Comparison of ENCODE assay signal across 21 cellular contexts in the genomic region with DNA sequence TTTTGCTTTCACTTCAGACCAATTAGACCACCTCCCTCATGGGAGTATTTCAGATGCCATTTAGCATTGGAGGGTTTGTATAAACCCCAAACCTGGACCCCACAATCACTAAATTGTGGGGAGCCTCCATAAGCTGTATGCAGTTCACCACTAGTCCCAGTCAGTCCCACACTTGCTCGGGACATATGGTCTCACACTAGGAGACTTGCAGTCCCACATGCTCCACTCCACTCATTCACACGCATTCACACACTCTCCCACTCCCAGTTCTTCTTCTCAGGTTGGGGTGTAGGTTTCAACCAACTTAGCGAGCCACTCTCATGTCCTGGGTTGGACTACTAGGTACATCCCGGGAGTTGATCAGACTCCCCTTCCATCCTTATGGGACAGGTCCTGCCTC.
DNase-seq lines count a peak whose midpoint lies in the region; ATAC-seq and TF ChIP-seq lines count a peak whose summit lies in the region.
"Had no signal": no experiment of that assay in that cellular context is flagged by ENCODE, and none has a peak within 500 bp of the region (broad histone marks: within the 10 kb centered on the region; RNA-seq: fewer than 3 reads in every experiment).

No MANE protein-coding gene starts in this region.

- H3K36me3 Mint-ChIP-seq in stimulated activated memory B cell treated with anti-CD40 and anti-IgM and Interleukin-4, amounts not matched to agents 10 μg/mL and 1 μg/mL and 100 μg/mL, for 72 hours: peaks cover 6% of the 10 kb centered on the region
- H3K36me3 Mint-ChIP-seq: activated CD4-positive, alpha-beta memory T cell treated with anti-CD3 and anti-CD28 coated beads for 36 hours; brain had no signal

- H3K27me3 ChIP-seq in HUES48 (ENCODE audit: control insufficient read depth, insufficient read depth, low read length) (no peaks in the 10 kb centered on the region), mammary epithelial cell (ENCODE audit: insufficient read depth, low read length) (no peaks in the 10 kb centered on the region), right lobe of liver (no peaks in the 10 kb centered on the region)
- H3K27me3 ChIP-seq: pancreas had no signal

- no peaks in the 10 kb centered on the region for H3K27me3 Mint-ChIP-seq in stimulated activated memory B cell treated with anti-CD40 and anti-IgM and Interleukin-4, amounts not matched to agents 10 μg/mL and 1 μg/mL and 100 μg/mL, for 72 hours
- H3K27me3 Mint-ChIP-seq: activated CD4-positive, alpha-beta memory T cell treated with anti-CD3 and anti-CD28 coated beads for 36 hours had no signal

- peaks cover 51% of the 10 kb centered on the region for H3K4me1 Mint-ChIP-seq in stimulated activated memory B cell treated with anti-CD40 and anti-IgM and Interleukin-4, amounts not matched to agents 10 μg/mL and 1 μg/mL and 100 μg/mL, for 72 hours

- intact Hi-C loops in mammary epithelial cell (cut with micrococcal nuclease): loop anchor here (1.0 kb wide), 1 partner anchor 146 kb away; no protein-coding TSS in a partner anchor
- intact Hi-C loops in right lobe of liver (cut with DNase I): no loop called here

- H3K9ac ChIP-seq in HUES48 (ENCODE audit: low read depth, low read length) (no peak overlapping the region), mammary epithelial cell (ENCODE audit: insufficient read depth, low read length) (no peak overlapping the region)

- in situ Hi-C loops in mammary epithelial cell (cut with MboI; ENCODE audit: low sequenced_read_pairs in 2 of 2): no loop called here

- TF ChIP-seq CTCF in mammary epithelial cell (conservative IDR thresholded peaks at IDR 0.05 in 1 of 2, IDR thresholded peaks at IDR 0.05 in 1 of 2; ENCODE audit: extremely low read depth in 1 of 2, insufficient read depth in 1 of 2, low read depth in 1 of 2, low read length in 2 of 2) (no peak), right lobe of liver (IDR thresholded peaks at IDR 0.05) (no peak)

- H3K4me1 ChIP-seq in HUES48 (ENCODE audit: control insufficient read depth, insufficient read depth, low read length): 0 out of 2 replicates have a peak, but pooled peaks cover 12% of the 10 kb centered on the region
- H3K4me1 ChIP-seq in mammary epithelial cell (ENCODE audit: insufficient read depth, low read length): peaks cover 15% of the 10 kb centered on the region
- no peaks in the 10 kb centered on the region for H3K4me1 ChIP-seq in right lobe of liver

- no peaks in the 10 kb centered on the region for H3K79me2 ChIP-seq in mammary epithelial cell (ENCODE audit: insufficient read depth, low read length)

- no peak for TF ChIP-seq POLR2A in right lobe of liver (IDR thresholded peaks at IDR 0.05)

- peaks cover 5% of the 10 kb centered on the region for H3K9me3 Mint-ChIP-seq in stimulated activated memory B cell treated with anti-CD40 and anti-IgM and Interleukin-4, amounts not matched to agents 10 μg/mL and 1 μg/mL and 100 μg/mL, for 72 hours
- H3K9me3 Mint-ChIP-seq: activated CD4-positive, alpha-beta memory T cell treated with anti-CD3 and anti-CD28 coated beads for 36 hours; activated T-cell treated with anti-CD3 and anti-CD28 coated beads, Interleukin-2, amount 50 U/mL, for 24 hours had no signal

- no peak for ATAC-seq in right lobe of liver
- ATAC-seq in stimulated activated memory B cell treated with anti-CD40 and anti-IgM and Interleukin-4, amounts not matched to agents 10 μg/mL and 1 μg/mL and 100 μg/mL, for 72 hours: no peak
- no peak for ATAC-seq in HG02571 (IDR thresholded peaks at IDR 0.05; ENCODE audit: unreplicated experiment)
- ATAC-seq in GM19324 (IDR thresholded peaks at IDR 0.05; ENCODE audit: low FRiP score, unreplicated experiment): no peak
- ATAC-seq: K562 had no signal

- 88% methylated on average over 4 of the region's 4 CpGs for WGBS in mammary epithelial cell (ENCODE audit: low coverage, missing lambda C conversion rate)
- WGBS in right lobe of liver (ENCODE audit: insufficient coverage, low coverage, low lambda C conversion rate, missing lambda C conversion rate): 92% methylated on average over 4 of the region's 4 CpGs

- H3K36me3 ChIP-seq in HUES48 (ENCODE audit: control insufficient read depth, insufficient read depth, low read length) (no peaks in the 10 kb centered on the region), mammary epithelial cell (ENCODE audit: insufficient read depth, low read length) (no peaks in the 10 kb centered on the region), right lobe of liver (no peaks in the 10 kb centered on the region)
- H3K36me3 ChIP-seq: pancreas had no signal

- H3K9me3 ChIP-seq in HUES48 (ENCODE audit: control insufficient read depth, insufficient read depth, low read length) (peaks cover 22% of the 10 kb centered on the region), mammary epithelial cell (replicated peaks; ENCODE audit: insufficient read depth, low read length) (no peaks in the 10 kb centered on the region), right lobe of liver (no peaks in the 10 kb centered on the region)
- H3K9me3 ChIP-seq: pancreas had no signal

- dilution Hi-C loops in mammary epithelial cell (cut with HindIII; ENCODE audit: low sequenced_read_pairs): no loop called here

- H3K4me2 ChIP-seq in mammary epithelial cell (ENCODE audit: insufficient read depth, low read depth, low read length): peak overlapping the region; percentile 57
- H3K4me2 ChIP-seq: smooth muscle cell had no signal

- H3K4me3 ChIP-seq in HUES48 (ENCODE audit: low read depth, low read length) (peak overlapping the region; percentile 21; the same call in 1 of the 2 replicates), mammary epithelial cell (replicated peaks in 1 of 3; ENCODE audit: insufficient read depth in 1 of 3, low read depth in 2 of 3, low read length in 3 of 3) (no peak overlapping the region), right lobe of liver (no peak overlapping the region)
- H3K4me3 ChIP-seq: GM12878, K562, smooth muscle cell had no signal

- H4K20me1 ChIP-seq in mammary epithelial cell (ENCODE audit: insufficient read depth, low read length): no peaks in the 10 kb centered on the region

- DNase-seq in mammary epithelial cell: no peak
- no peak for DNase-seq in right lobe of liver
- DNase-seq in retina: no peak
- no peak for DNase-seq in Kasumi-1 (lab: John Stamatoyannopoulos, UW)
- DNase-seq: activated CD4-positive, alpha-beta memory T cell treated with anti-CD3 and anti-CD28 coated beads for 36 hours; activated naive CD4-positive, alpha-beta T cell treated with anti-CD3 and anti-CD28 coated beads, Interleukin-2, amount 50 U/mL, for 16 hours; activated T-cell treated with anti-CD3 and anti-CD28 coated beads, Interleukin-2, amount 50 U/mL, for 24 hours; effector CD4-positive, alpha-beta T cell; hippocampal formation; left cardiac atrium; NCI-H2171 had no signal

- no peak overlapping the region for H2AFZ ChIP-seq in mammary epithelial cell (ENCODE audit: low read depth, low read length)

- H3K27ac Mint-ChIP-seq in stimulated activated memory B cell treated with anti-CD40 and anti-IgM and Interleukin-4, amounts not matched to agents 10 μg/mL and 1 μg/mL and 100 μg/mL, for 72 hours: peak overlapping the region; percentile 92
- H3K27ac Mint-ChIP-seq: activated CD4-positive, alpha-beta memory T cell treated with anti-CD3 and anti-CD28 coated beads for 36 hours; activated T-cell treated with anti-CD3 and anti-CD28 coated beads, Interleukin-2, amount 50 U/mL, for 24 hours; brain had no signal

- BruUV-seq in mammary epithelial cell (replicated peaks; lab: Mats Ljungman, UMichigan): no TSS peak

- H3K27ac ChIP-seq in HUES48 (ENCODE audit: low read depth, low read length): peak overlapping the region; percentile 72
- no peak overlapping the region for H3K27ac ChIP-seq in mammary epithelial cell (ENCODE audit: insufficient read depth, low read depth, low read length)
- H3K27ac ChIP-seq in right lobe of liver: peak overlapping the region in 2 of 3 donors; percentile 24 to 28
- H3K27ac ChIP-seq: RWPE1 had no signal

- peak overlapping the region; percentile 18 for H3K4me3 Mint-ChIP-seq in stimulated activated memory B cell treated with anti-CD40 and anti-IgM and Interleukin-4, amounts not matched to agents 10 μg/mL and 1 μg/mL and 100 μg/mL, for 72 hours
- H3K4me3 Mint-ChIP-seq: activated CD4-positive, alpha-beta memory T cell treated with anti-CD3 and anti-CD28 coated beads for 36 hours; activated T-cell treated with anti-CD3 and anti-CD28 coated beads, Interleukin-2, amount 50 U/mL, for 24 hours; brain had no signal

- CTCF ChIA-PET in mammary epithelial cell (lab: Charles Lee; ENCODE audit: low non-redundant PET): no interaction called here
